In genomic region chr7:44045226-44046014, GRCh38 we compare ENCODE assay signal across 1 cellular context.
TF ChIP-seq lines count a peak whose summit lies in the region.

No MANE protein-coding gene starts in this region.

TF ChIP-seq in SK-N-SH treated with all-trans-retinoic acid at 6 μM for 48 hours, 23 proteins besides CTCF, POLR2A, EP300 and RAD21 (continued from another document):
- TF ChIP-seq, protein P1, sequence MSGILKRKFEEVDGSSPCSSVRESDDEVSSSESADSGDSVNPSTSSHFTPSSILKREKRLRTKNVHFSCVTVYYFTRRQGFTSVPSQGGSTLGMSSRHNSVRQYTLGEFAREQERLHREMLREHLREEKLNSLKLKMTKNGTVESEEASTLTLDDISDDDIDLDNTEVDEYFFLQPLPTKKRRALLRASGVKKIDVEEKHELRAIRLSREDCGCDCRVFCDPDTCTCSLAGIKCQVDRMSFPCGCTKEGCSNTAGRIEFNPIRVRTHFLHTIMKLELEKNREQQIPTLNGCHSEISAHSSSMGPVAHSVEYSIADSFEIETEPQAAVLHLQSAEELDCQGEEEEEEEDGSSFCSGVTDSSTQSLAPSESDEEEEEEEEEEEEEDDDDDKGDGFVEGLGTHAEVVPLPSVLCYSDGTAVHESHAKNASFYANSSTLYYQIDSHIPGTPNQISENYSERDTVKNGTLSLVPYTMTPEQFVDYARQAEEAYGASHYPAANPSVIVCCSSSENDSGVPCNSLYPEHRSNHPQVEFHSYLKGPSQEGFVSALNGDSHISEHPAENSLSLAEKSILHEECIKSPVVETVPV (CRISPR knock-in tag; IDR thresholded peaks at IDR 0.05): no peak
- TF ChIP-seq TOX (CRISPR knock-in tag; IDR thresholded peaks at IDR 0.05; ENCODE audit: borderline replicate concordance): no peak
- no peak for TF ChIP-seq TCF4 (CRISPR knock-in tag; IDR thresholded peaks at IDR 0.05; ENCODE audit: borderline replicate concordance)
- TF ChIP-seq ESRRG (CRISPR knock-in tag; IDR thresholded peaks at IDR 0.05): no peak
- no peak for TF ChIP-seq RARB (CRISPR knock-in tag; IDR thresholded peaks at IDR 0.05)
- TF ChIP-seq OSR1 (CRISPR knock-in tag; IDR thresholded peaks at IDR 0.05): no peak
- no peak for TF ChIP-seq PATZ1 (CRISPR knock-in tag; IDR thresholded peaks at IDR 0.05; ENCODE audit: borderline replicate concordance)
- no peak for TF ChIP-seq GLIS3 (CRISPR knock-in tag; IDR thresholded peaks at IDR 0.05)
